Comparison of ENCODE assay signal across 8 cellular contexts in the genomic region with DNA sequence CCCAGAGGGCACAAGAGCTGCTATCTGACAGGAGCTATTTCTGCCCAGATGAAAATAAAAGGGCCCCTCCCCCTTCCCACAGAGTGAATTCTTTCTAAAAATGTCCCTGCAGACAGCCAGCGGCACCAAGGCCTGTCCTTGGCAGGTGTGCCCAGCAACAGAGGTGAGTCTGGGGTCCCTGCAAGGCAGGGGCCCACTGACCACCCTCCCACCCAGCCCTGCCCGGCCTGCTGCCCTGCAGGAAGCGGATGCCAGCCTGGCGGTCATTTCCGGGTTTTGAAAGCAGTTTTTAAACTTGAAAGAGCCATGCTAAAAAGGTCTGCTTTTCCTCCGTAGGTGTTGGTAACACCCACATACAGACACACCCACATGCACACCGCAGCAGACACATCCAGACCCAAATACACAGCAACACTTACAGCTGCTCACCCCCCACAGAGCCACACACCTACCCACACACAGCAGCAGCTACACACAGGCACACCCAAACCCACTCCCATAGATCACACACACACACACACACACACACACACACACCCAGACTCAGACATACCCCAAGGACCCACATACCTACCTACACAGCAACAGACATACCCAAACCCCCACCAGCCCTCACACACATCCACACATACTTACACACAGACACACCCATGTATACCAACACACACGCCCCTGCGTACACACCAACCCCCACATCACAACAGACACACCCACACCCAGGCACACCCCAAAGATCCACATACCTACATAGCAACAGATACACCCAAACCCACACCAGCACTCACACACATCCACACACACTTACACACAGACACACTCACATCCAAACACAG. TPM values are rescaled to one million over a fixed set of nuclear protein-coding genes. Genes with fewer than 3 reads are reported as not detected.
DNase-seq lines count a peak whose midpoint lies in the region; ATAC-seq, FAIRE-seq and TF ChIP-seq lines count a peak whose summit lies in the region.

No MANE protein-coding gene starts in this region.

- 6% methylated on average over 7 of the region's 9 CpGs for whole genome bisulfite sequencing in mammary epithelial cell (ENCODE audit: low coverage, missing lambda C conversion rate)

- H3K36me3 ChIP-seq in mammary epithelial cell (ENCODE audit: insufficient read depth, low read length) (peaks cover 10% of the 10 kb centered on the region), left lung (peaks cover 0 to 8% of the 10 kb centered on the region in 2 donors)

- H3K9me3 ChIP-seq in mammary epithelial cell (replicated peaks; ENCODE audit: insufficient read depth, low read length) (no peaks in the 10 kb centered on the region), left lung (no peaks in the 10 kb centered on the region)

- H3K4me1 ChIP-seq in mammary epithelial cell (ENCODE audit: insufficient read depth, low read length) (peaks cover 46% of the 10 kb centered on the region), left lung (peaks cover 41 to 75% of the 10 kb centered on the region in 2 donors)

- peak overlapping the region; percentile 66 for H2AFZ ChIP-seq in mammary epithelial cell (ENCODE audit: low read depth, low read length)

- peak; percentile 20 for DNase-seq in NCI-H2029 (lab: John Stamatoyannopoulos, UW)
- no peak for DNase-seq in NCI-H2029 treated with DMSO at 0.1 percent for 48 hours (lab: John Stamatoyannopoulos, UW)
- DNase-seq in HT-29 (ENCODE audit: low spot score) = peak; percentile 54
- DNase-seq in mammary epithelial cell = peak; percentile 58
- DNase-seq in left lung = peak; percentile 78 to 88
- DNase-seq in stimulated activated CD8-positive, alpha-beta memory T cell treated with anti-CD3 and anti-CD28 coated beads, Interleukin-15, amount 100 ng/mL, for 48 hours (ENCODE audit: low read depth in 2 of 2) = peak; percentile 34 to 37
- no peak for DNase-seq in GM12892 (ENCODE audit: insufficient read length)

- peak overlapping the region; percentile 81 for H3K4me2 ChIP-seq in mammary epithelial cell (ENCODE audit: insufficient read depth, low read depth, low read length)

- no peak for FAIRE-seq in GM12892 (lab: Jason Lieb, UNC)

- intact Hi-C loops in mammary epithelial cell (cut with micrococcal nuclease) = loop anchor here (1.0 to 2.0 kb wide), 2 partner anchors 60 to 132 kb away; no protein-coding TSS in a partner anchor
- intact Hi-C loops in left lung (cut with DNase I) = no loop called here

- CTCF ChIA-PET in mammary epithelial cell (lab: Charles Lee; ENCODE audit: low non-redundant PET) = no interaction called here

- peak overlapping the region; percentile 54 for H3K9ac ChIP-seq in mammary epithelial cell (ENCODE audit: insufficient read depth, low read length)

- peak overlapping the region; percentile 99 for H3K27ac ChIP-seq in VCaP
- H3K27ac ChIP-seq in mammary epithelial cell (ENCODE audit: insufficient read depth, low read depth, low read length) = peak overlapping the region; percentile 41
- peak overlapping the region; percentile 99 for H3K27ac ChIP-seq in left lung

- no peak for TF ChIP-seq CTCF in VCaP (conservative IDR thresholded peaks at IDR 0.05)
- TF ChIP-seq CTCF in mammary epithelial cell (conservative IDR thresholded peaks at IDR 0.05 in 1 of 2, IDR thresholded peaks at IDR 0.05 in 1 of 2; ENCODE audit: extremely low read depth in 1 of 2, insufficient read depth in 1 of 2, low read depth in 1 of 2, low read length in 2 of 2) = no peak
- TF ChIP-seq CTCF in left lung (IDR thresholded peaks at IDR 0.05) = no peak

- no peak for TF ChIP-seq POLR2A in GM12892 (IDR thresholded peaks at IDR 0.05; ENCODE audit: low read depth, low read length)

- H3K27me3 ChIP-seq in mammary epithelial cell (ENCODE audit: insufficient read depth, low read length) (no peaks in the 10 kb centered on the region), left lung (no peaks in the 10 kb centered on the region)

- ATAC-seq in left lung = peak; percentile 22

- dilution Hi-C loops in mammary epithelial cell (cut with HindIII; ENCODE audit: low sequenced_read_pairs) = loop anchor here (5.0 kb wide), 1 partner anchor 36 kb away; no protein-coding TSS in a partner anchor

- H3K79me2 ChIP-seq in mammary epithelial cell (ENCODE audit: insufficient read depth, low read length) = peaks cover 24% of the 10 kb centered on the region

- in situ Hi-C loops in mammary epithelial cell (cut with MboI; ENCODE audit: low sequenced_read_pairs in 2 of 2) = no loop called here

- H3K4me3 ChIP-seq in mammary epithelial cell (replicated peaks in 1 of 3; ENCODE audit: insufficient read depth in 1 of 3, low read depth in 2 of 3, low read length in 3 of 3) (peak overlapping the region in 2 of 3 experiments; percentile 41 to 44), left lung (peak overlapping the region in 1 of 2 donors; percentile 72)

- no peaks in the 10 kb centered on the region for H4K20me1 ChIP-seq in mammary epithelial cell (ENCODE audit: insufficient read depth, low read length)

- BruUV-seq in mammary epithelial cell (replicated peaks; lab: Mats Ljungman, UMichigan) = no TSS peak

RNA-seq across cellular contexts. Expression of gene ZFP36L2, which starts 7.6 kb away (rescaled TPM):
- 19.4 and 20.5 TPM in 2 replicates for total RNA-seq in HT-29 (2014; rRNA removed; shearing (Covaris generic))
- 100 to 1,000 TPM in 1 of 2 donors, 10 to 100 TPM in 1; 26.3 to 213 TPM for total RNA-seq in mammary epithelial cell
- polyA plus RNA-seq in mammary epithelial cell = 35.6 TPM
- polyA minus RNA-seq in mammary epithelial cell = 68.7 TPM
- total RNA-seq in left lung = 100 to 1,000 TPM in 1 of 2 donors, 10 to 100 TPM in 1; 72.2 to 112 TPM
- 17.0 TPM for polyA plus RNA-seq in GM12892 (2012; ENCODE audit: missing spikeins)

Comparison
In these comparisons a context has a peak if more than half of its experiments do, and no peak if none do; other contexts are left out.
1. DNase-seq: peak in NCI-H2029 (single experiment), HT-29 (single experiment), mammary epithelial cell (single experiment), left lung (2 of 2) and stimulated activated CD8-positive, alpha-beta memory T cell treated with anti-CD3 and anti-CD28 coated beads, Interleukin-15, amount 100 ng/mL, for 48 hours (2 of 2); none in NCI-H2029 treated with DMSO at 0.1 percent for 48 hours (single experiment) and GM12892 (single experiment).
2. H3K27ac ChIP-seq: peak in every context shown above with its lines; median percentile 99 in VCaP; 99 in left lung; 41 in mammary epithelial cell.